In the genomic region with DNA sequence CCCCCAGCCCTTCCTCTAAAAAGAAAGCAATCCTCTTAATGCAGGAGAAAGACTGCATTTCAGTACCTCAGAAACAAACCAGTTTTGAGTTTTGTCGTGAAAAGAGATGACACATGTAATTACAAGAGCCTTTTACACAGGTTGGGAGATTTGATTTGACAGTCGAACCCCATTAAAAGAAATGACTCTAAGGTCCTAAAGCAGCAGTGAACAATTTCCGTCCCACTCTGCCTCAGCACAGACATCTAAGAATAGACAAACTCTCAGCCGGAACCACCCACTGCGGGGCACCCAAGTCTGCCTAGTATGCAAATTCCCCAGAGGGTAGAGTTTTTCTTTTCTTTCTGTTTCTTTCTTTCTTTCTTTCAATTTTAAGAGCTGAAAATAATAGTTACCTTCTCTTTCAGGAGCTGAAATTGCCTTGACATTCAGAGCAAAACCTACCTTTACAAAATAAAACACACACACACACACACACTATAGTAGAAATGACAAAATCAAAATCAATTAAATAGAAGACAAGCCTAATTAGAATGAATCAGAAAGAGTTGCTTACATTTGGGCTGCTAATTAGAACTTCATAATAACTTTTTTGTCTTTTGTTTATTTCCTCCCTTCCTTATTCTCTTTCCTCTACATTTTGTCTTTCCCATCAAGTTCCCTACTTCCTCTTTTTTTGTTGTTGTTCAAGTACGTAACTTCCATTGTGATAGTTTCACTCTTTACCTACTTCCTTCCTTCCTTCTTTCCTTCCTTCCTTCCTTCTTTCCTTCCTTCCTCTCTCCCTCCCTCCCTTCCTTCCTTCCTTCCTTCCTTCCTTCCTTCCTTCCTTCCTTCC, we compare ENCODE assay signal across 8 cellular contexts.
DNase-seq lines count a peak whose midpoint lies in the region; ATAC-seq and TF ChIP-seq lines count a peak whose summit lies in the region.

No MANE protein-coding gene starts in this region.

- 19 to 26% methylated on average over 6 of the region's 6 CpGs for WGBS in GM23248 (ENCODE audit: low coverage in 1 of 2, low lambda C conversion rate in 2 of 2, missing lambda C conversion rate in 2 of 2), 2 experiments

- H3K9me2 ChIP-seq in GM23248 (ENCODE audit: insufficient read depth): no peaks in the 10 kb centered on the region; the same call in 1 of the 2 replicates

- H3K4me2 ChIP-seq in GM23248 (ENCODE audit: unreplicated experiment): peak overlapping the region; percentile 11

- 0 out of 2 replicates have a peak, but pooled peaks cover under 1% of the 10 kb centered on the region for H4K20me1 ChIP-seq in GM23248 (ENCODE audit: insufficient read depth)

- DNase-seq in GM23248: peak; percentile 5
- DNase-seq in Kasumi-1 (lab: John Stamatoyannopoulos, UW): peak; percentile 52 to 56
- DNase-seq in WERI-Rb-1: no peak
- no peak for DNase-seq in DMS 273 treated with DMSO at 0.1 percent for 48 hours (lab: John Stamatoyannopoulos, UW)
- no peak for DNase-seq in stimulated activated CD4-positive, alpha-beta T cell treated with anti-CD3 and anti-CD28 coated beads, Interleukin-1b, Interleukin-23, amount 100 ng/mL, for 48 hours
- no peak for DNase-seq in NCI-H1694 treated with DMSO at 0.1 percent for 48 hours (lab: John Stamatoyannopoulos, UW)

- peaks cover 7% of the 10 kb centered on the region; the same call in 1 of the 2 replicates for H3K4me1 ChIP-seq in GM23248 (ENCODE audit: insufficient read depth)
- peaks cover 13% of the 10 kb centered on the region; the same call in 1 of the 2 replicates for H3K4me1 ChIP-seq in iPS-20b (ENCODE audit: insufficient read depth, low read length)

- no peaks in the 10 kb centered on the region for H3K27me3 ChIP-seq in GM23248 (replicated peaks; ENCODE audit: insufficient read depth)
- H3K27me3 ChIP-seq in iPS-20b (ENCODE audit: insufficient read depth, low read length): no peaks in the 10 kb centered on the region
- H3K27me3 ChIP-seq in WERI-Rb-1 (ENCODE audit: insufficient read depth, low read depth, severe bottlenecking): no peaks in the 10 kb centered on the region

- peaks cover 44% of the 10 kb centered on the region for H3F3A ChIP-seq in GM23248 (ENCODE audit: insufficient read depth)

- H3K27ac ChIP-seq in GM23248 (no peak overlapping the region), iPS-20b (ENCODE audit: low read length) (peak overlapping the region; percentile 3), WERI-Rb-1 (no peak overlapping the region)

- no peak overlapping the region for H3K9ac ChIP-seq in GM23248
- peak overlapping the region; percentile 34; the same call in 1 of the 2 replicates for H3K9ac ChIP-seq in iPS-20b (ENCODE audit: low read depth, low read length)

- H3K4me3 ChIP-seq in GM23248 (0 out of 2 replicates have a peak overlapping the region, but pooled peaks have one; percentile 24), iPS-20b (ENCODE audit: low read length) (no peak overlapping the region), WERI-Rb-1 (ENCODE audit: low read depth, low read length) (no peak overlapping the region)

- peaks cover 4% of the 10 kb centered on the region; the same call in 1 of the 2 replicates for H3K79me2 ChIP-seq in GM23248 (ENCODE audit: insufficient read depth)

- H3K36me3 ChIP-seq in GM23248 (ENCODE audit: low read depth) (0 out of 2 replicates have a peak, but pooled peaks cover 7% of the 10 kb centered on the region), iPS-20b (ENCODE audit: insufficient read depth, low read depth, low read length) (peaks cover 3% of the 10 kb centered on the region; the same call in 1 of the 2 replicates), WERI-Rb-1 (no peaks in the 10 kb centered on the region)

- H3K9me3 ChIP-seq in GM23248 (ENCODE audit: low read depth) (no peaks in the 10 kb centered on the region), iPS-20b (ENCODE audit: insufficient read depth, low read depth, low read length) (no peaks in the 10 kb centered on the region), WERI-Rb-1 (ENCODE audit: severe bottlenecking) (no peaks in the 10 kb centered on the region)

- ATAC-seq in GM18511 (IDR thresholded peaks at IDR 0.05; ENCODE audit: unreplicated experiment): peak; percentile 97

- no peak for TF ChIP-seq CTCF in WERI-Rb-1 (IDR thresholded peaks at IDR 0.05; ENCODE audit: low read depth, low read length)

- no peak overlapping the region for H2AFZ ChIP-seq in GM23248

- in situ Hi-C loops in GM23248 (cut with MboI): no loop called here

Comparison
In these comparisons a context has a peak if more than half of its experiments do, and no peak if none do; other contexts are left out.
1. DNase-seq: peak in GM23248 (single experiment) and Kasumi-1 (2 of 2); none in WERI-Rb-1 (single experiment), DMS 273 treated with DMSO at 0.1 percent for 48 hours (single experiment), stimulated activated CD4-positive, alpha-beta T cell treated with anti-CD3 and anti-CD28 coated beads, Interleukin-1b, Interleukin-23, amount 100 ng/mL, for 48 hours (single experiment) and NCI-H1694 treated with DMSO at 0.1 percent for 48 hours (single experiment).